1 cellular context compared by ENCODE assay signal in the genomic region with DNA sequence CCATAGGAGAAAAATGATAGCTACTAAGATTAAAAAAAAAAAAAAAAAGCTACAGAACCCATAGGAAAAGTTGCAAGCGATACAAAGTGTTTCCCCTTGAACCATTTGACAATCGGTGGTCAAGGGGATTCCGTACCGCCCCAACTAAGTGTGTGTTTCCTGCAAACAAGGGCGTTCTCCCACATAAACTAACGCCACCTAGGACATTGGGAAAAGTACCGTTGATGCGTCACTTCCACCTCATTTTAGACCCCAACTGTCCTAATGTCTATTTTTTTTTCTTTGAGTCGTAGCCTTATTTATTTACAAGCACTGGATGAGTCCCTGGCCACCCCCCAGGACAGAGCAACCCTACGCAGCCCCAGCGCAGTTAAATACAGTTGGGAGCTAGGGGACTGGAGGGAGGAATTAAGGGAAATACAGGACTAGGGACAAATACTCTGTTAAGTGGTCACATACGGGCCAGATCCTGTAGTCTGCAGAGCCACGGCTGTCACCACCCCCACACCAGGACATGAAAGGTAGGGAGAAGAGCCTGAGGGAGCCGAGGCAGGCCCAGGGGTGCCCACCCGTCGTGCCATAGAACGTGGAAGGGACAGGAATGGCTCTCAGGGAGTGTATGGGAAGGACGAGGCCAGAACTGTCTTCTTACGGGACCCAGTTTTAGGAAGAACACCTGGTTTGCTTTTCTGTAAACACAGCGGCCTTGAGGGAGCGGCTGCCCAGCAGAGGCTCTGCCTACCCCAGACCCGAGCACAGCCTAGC.
TF ChIP-seq lines count a peak whose summit lies in the region.

No MANE protein-coding gene starts in this region.

TF ChIP-seq in SK-N-SH treated with all-trans-retinoic acid at 6 μM for 48 hours, 23 proteins besides CTCF, POLR2A, EP300 and RAD21 (continued from another document):
- TF ChIP-seq, protein P1, sequence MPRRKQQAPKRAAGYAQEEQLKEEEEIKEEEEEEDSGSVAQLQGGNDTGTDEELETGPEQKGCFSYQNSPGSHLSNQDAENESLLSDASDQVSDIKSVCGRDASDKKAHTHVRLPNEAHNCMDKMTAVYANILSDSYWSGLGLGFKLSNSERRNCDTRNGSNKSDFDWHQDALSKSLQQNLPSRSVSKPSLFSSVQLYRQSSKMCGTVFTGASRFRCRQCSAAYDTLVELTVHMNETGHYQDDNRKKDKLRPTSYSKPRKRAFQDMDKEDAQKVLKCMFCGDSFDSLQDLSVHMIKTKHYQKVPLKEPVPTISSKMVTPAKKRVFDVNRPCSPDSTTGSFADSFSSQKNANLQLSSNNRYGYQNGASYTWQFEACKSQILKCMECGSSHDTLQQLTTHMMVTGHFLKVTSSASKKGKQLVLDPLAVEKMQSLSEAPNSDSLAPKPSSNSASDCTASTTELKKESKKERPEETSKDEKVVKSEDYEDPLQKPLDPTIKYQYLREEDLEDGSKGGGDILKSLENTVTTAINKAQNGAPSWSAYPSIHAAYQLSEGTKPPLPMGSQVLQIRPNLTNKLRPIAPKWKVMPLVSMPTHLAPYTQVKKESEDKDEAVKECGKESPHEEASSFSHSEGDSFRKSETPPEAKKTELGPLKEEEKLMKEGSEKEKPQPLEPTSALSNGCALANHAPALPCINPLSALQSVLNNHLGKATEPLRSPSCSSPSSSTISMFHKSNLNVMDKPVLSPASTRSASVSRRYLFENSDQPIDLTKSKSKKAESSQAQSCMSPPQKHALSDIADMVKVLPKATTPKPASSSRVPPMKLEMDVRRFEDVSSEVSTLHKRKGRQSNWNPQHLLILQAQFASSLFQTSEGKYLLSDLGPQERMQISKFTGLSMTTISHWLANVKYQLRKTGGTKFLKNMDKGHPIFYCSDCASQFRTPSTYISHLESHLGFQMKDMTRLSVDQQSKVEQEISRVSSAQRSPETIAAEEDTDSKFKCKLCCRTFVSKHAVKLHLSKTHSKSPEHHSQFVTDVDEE (CRISPR knock-in tag; IDR thresholded peaks at IDR 0.05): no peak
- TF ChIP-seq GLIS3 (CRISPR knock-in tag; IDR thresholded peaks at IDR 0.05) (no peak), TCF4 (CRISPR knock-in tag; IDR thresholded peaks at IDR 0.05; ENCODE audit: borderline replicate concordance) (no peak), OSR1 (CRISPR knock-in tag; IDR thresholded peaks at IDR 0.05) (no peak), ZFP3 (CRISPR knock-in tag; IDR thresholded peaks at IDR 0.05) (no peak), ZNF565 (CRISPR knock-in tag; conservative IDR thresholded peaks at IDR 0.05; ENCODE audit: low read depth) (no peak), ZC3H10 (CRISPR knock-in tag; IDR thresholded peaks at IDR 0.05) (no peak), BACH2 (CRISPR knock-in tag; IDR thresholded peaks at IDR 0.05; ENCODE audit: borderline replicate concordance) (no peak)
- TF ChIP-seq, protein P2, sequence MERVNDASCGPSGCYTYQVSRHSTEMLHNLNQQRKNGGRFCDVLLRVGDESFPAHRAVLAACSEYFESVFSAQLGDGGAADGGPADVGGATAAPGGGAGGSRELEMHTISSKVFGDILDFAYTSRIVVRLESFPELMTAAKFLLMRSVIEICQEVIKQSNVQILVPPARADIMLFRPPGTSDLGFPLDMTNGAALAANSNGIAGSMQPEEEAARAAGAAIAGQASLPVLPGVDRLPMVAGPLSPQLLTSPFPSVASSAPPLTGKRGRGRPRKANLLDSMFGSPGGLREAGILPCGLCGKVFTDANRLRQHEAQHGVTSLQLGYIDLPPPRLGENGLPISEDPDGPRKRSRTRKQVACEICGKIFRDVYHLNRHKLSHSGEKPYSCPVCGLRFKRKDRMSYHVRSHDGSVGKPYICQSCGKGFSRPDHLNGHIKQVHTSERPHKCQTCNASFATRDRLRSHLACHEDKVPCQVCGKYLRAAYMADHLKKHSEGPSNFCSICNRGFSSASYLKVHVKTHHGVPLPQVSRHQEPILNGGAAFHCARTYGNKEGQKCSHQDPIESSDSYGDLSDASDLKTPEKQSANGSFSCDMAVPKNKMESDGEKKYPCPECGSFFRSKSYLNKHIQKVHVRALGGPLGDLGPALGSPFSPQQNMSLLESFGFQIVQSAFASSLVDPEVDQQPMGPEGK (CRISPR knock-in tag; IDR thresholded peaks at IDR 0.05; ENCODE audit: borderline replicate concordance): no peak
- TF ChIP-seq, protein P3, sequence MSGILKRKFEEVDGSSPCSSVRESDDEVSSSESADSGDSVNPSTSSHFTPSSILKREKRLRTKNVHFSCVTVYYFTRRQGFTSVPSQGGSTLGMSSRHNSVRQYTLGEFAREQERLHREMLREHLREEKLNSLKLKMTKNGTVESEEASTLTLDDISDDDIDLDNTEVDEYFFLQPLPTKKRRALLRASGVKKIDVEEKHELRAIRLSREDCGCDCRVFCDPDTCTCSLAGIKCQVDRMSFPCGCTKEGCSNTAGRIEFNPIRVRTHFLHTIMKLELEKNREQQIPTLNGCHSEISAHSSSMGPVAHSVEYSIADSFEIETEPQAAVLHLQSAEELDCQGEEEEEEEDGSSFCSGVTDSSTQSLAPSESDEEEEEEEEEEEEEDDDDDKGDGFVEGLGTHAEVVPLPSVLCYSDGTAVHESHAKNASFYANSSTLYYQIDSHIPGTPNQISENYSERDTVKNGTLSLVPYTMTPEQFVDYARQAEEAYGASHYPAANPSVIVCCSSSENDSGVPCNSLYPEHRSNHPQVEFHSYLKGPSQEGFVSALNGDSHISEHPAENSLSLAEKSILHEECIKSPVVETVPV (CRISPR knock-in tag; IDR thresholded peaks at IDR 0.05): no peak
- TF ChIP-seq, protein P4, sequence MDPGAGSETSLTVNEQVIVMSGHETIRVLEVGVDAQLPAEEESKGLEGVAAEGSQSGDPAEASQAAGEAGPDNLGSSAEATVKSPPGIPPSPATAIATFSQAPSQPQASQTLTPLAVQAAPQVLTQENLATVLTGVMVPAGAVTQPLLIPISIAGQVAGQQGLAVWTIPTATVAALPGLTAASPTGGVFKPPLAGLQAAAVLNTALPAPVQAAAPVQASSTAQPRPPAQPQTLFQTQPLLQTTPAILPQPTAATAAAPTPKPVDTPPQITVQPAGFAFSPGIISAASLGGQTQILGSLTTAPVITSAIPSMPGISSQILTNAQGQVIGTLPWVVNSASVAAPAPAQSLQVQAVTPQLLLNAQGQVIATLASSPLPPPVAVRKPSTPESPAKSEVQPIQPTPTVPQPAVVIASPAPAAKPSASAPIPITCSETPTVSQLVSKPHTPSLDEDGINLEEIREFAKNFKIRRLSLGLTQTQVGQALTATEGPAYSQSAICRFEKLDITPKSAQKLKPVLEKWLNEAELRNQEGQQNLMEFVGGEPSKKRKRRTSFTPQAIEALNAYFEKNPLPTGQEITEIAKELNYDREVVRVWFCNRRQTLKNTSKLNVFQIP (CRISPR knock-in tag; IDR thresholded peaks at IDR 0.05; ENCODE audit: borderline replicate concordance, low read depth): no peak
- TF ChIP-seq, protein P5, sequence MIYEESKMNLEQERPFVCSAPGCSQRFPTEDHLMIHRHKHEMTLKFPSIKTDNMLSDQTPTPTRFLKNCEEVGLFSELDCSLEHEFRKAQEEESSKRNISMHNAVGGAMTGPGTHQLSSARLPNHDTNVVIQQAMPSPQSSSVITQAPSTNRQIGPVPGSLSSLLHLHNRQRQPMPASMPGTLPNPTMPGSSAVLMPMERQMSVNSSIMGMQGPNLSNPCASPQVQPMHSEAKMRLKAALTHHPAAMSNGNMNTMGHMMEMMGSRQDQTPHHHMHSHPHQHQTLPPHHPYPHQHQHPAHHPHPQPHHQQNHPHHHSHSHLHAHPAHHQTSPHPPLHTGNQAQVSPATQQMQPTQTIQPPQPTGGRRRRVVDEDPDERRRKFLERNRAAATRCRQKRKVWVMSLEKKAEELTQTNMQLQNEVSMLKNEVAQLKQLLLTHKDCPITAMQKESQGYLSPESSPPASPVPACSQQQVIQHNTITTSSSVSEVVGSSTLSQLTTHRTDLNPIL (CRISPR knock-in tag; IDR thresholded peaks at IDR 0.05; ENCODE audit: low read depth): no peak
